In the genomic region with DNA sequence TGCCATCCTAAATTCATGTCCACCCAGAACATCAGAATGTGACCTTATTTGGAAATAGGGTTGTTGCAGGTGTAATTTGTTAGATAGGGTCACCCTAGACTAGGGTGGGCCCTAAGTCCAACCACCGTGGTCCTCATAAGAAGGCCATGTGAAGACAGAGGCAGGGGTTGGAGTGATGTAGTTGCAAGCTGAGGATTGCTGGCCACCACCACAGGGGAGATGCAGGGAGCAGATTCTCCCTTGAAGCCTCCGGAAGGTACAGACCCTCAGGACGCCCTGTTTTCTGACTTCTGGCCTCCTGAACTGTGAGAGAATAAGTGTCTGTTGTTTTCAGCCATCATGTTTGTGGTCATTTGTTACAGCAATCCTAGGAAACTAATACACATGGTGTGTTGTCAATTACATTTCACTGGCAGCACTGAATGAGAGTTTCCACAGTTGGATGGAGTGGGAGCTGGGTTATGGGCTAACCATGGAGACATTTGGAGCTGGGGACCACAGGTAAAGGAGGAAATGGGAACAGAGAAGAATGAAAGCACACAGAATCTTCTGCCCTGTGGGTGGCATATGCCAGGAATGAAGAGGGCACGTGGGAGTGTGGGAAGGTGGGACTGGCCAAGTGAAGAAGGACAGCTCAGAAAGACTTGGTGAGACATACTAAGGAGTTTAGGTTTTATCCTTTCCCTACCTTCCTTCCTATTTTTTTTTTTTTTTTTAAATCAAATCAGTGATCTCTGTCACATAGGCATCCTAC, we compare ENCODE assay signal across 21 cellular contexts.
"Had no signal": no experiment of that assay in that cellular context is flagged by ENCODE, and none has a peak within 500 bp of the region (broad histone marks: within the 10 kb centered on the region; RNA-seq: fewer than 3 reads in every experiment).

No MANE protein-coding gene starts in this region.

- FAIRE-seq: HepG2 had no signal

- DNase-seq: IMR-90, Karpas-422, KG1, MM.1S, NCI-H1092 treated with DMSO at 0.1 percent for 48 hours, NCI-H1436, NCI-H187, NCI-H2029, NCI-H2081 treated with DMSO at 0.1 percent for 48 hours, NCI-H2171, NCI-H226, NCI-H446, NCI-H510A, NCI-H524 treated with DMSO at 0.1 percent for 48 hours, NCI-H69, NCI-H774, SHP77 had no signal

- H3K27ac ChIP-seq: RWPE1 had no signal

- ATAC-seq: HepG2, Panc1, SK-N-SH treated with all-trans-retinoic acid at 6 μM for 48 hours had no signal
